ENCODE assay signal across 8 cellular contexts in genomic region chr9:14313378-14313940, GRCh38. TPM values are rescaled to one million over a fixed set of nuclear protein-coding genes. Genes with fewer than 3 reads are reported as not detected.
DNase-seq lines count a peak whose midpoint lies in the region; ATAC-seq, FAIRE-seq and TF ChIP-seq lines count a peak whose summit lies in the region.

No MANE protein-coding gene starts in this region.

- no peak for ATAC-seq in activated CD4-positive, alpha-beta T cell treated with anti-CD3 and anti-CD28 coated beads for 36 hours

- no peaks in the 10 kb centered on the region for H3K36me3 ChIP-seq in H1 (ENCODE audit: control insufficient read depth in 2 of 4, insufficient read depth in 4 of 4, low read length in 3 of 4)
- no peaks in the 10 kb centered on the region for H3K36me3 ChIP-seq in mucosa of stomach (ENCODE audit: control insufficient read depth, insufficient read depth, low read length)

- H3K79me2 ChIP-seq in H1 (ENCODE audit: control insufficient read depth in 1 of 2, insufficient read depth in 2 of 2, low read length in 2 of 2): peaks cover 0 to 42% of the 10 kb centered on the region in 2 experiments; a peak in 3 of 4 replicates

- peak overlapping the region; percentile 38 to 90 (median 70); a peak in 5 of 7 replicates for H3K9ac ChIP-seq in H1 (replicated peaks in 1 of 4; ENCODE audit: extremely low read depth in 1 of 4, low read depth in 3 of 4, low read length in 3 of 4)
- peak overlapping the region; percentile 96 for H3K9ac ChIP-seq in mucosa of stomach (ENCODE audit: low read length)

- CTCF ChIA-PET in activated CD4-positive, alpha-beta T cell treated with anti-CD3 and anti-CD28 coated beads for 36 hours (lab: Charles Lee): no interaction called here
- CTCF ChIA-PET in H1 (lab: Charles Lee; ENCODE audit: partially characterized antibody): interaction anchor here (0.9 to 1.6 kb wide), 2 partner anchors 33 to 39 kb away, joined by 3 to 8 read pairs; no protein-coding TSS in a partner anchor

- no peak overlapping the region for H3K14ac ChIP-seq in H1 (ENCODE audit: insufficient read length)

- no peak for TF ChIP-seq RAD21 in H1 (IDR thresholded peaks at IDR 0.05 in 1 of 2, conservative IDR thresholded peaks at IDR 0.05 in 1 of 2; ENCODE audit: low read depth in 2 of 2, low read length in 2 of 2)

- H2BK12ac ChIP-seq in H1 (ENCODE audit: low read depth, low read length): no peak overlapping the region

- H3K18ac ChIP-seq in H1 (ENCODE audit: extremely low read depth, low read length): peak overlapping the region; percentile 62; the same call in 1 of the 2 replicates

- no peaks in the 10 kb centered on the region for H4K20me1 ChIP-seq in H1 (replicated peaks in 1 of 2; ENCODE audit: control insufficient read depth in 1 of 2, insufficient read depth in 2 of 2, low read length in 2 of 2)

- no peak overlapping the region for H3K56ac ChIP-seq in H1 (replicated peaks; ENCODE audit: insufficient read length, low read depth, low read length)

- FAIRE-seq in H1 (lab: Jason Lieb, UNC): no peak

- H3K4me1 ChIP-seq in H1 (replicated peaks in 1 of 4; ENCODE audit: control insufficient read depth in 3 of 4, insufficient read depth in 4 of 4, low read length in 3 of 4): peaks cover 9 to 13% (median 11%) of the 10 kb centered on the region in 4 experiments; a peak in 5 of 7 replicates
- H3K4me1 ChIP-seq in mucosa of stomach (ENCODE audit: control insufficient read depth, insufficient read depth, low read length): peaks cover 8% of the 10 kb centered on the region

- peak overlapping the region; percentile 96; the same call in 1 of the 2 replicates for H2AFZ ChIP-seq in H1 (ENCODE audit: low read length)

- peak overlapping the region; percentile 7 for H4K5ac ChIP-seq in H1 (ENCODE audit: insufficient read length, low read depth, low read length)

- H3K27me3 Mint-ChIP-seq in activated CD4-positive, alpha-beta T cell treated with anti-CD3 and anti-CD28 coated beads for 36 hours: peaks cover 57% of the 10 kb centered on the region

- no peak overlapping the region for H2AK5ac ChIP-seq in H1 (ENCODE audit: low read depth, low read length)

- no peak overlapping the region for H3K4ac ChIP-seq in H1 (replicated peaks; ENCODE audit: insufficient read length, low read depth, low read length)

- H3K23me2 ChIP-seq in H1 (ENCODE audit: low read depth, low read length): peaks cover 12% of the 10 kb centered on the region

- H2BK20ac ChIP-seq in H1 (ENCODE audit: low read length): no peak overlapping the region

- POLR2A ChIA-PET in activated CD4-positive, alpha-beta T cell treated with anti-CD3 and anti-CD28 coated beads for 36 hours (lab: Charles Lee): no interaction called here
- POLR2A ChIA-PET in H1 (lab: Charles Lee; ENCODE audit: partially characterized antibody): interaction anchor here (1.8 to 2.6 kb wide), 2 partner anchors 32 to 35 kb away, joined by 5 to 20 read pairs; no protein-coding TSS in a partner anchor

- WGBS in H1 (ENCODE audit: extremely low coverage in 1 of 2, insufficient coverage in 1 of 2, insufficient read length in 1 of 2, insufficient replicate concordance in 2 of 2, low coverage in 1 of 2, low lambda C conversion rate in 2 of 2, missing lambda C conversion rate in 1 of 2), 2 experiments: 0% methylated on average over 31 of the region's 33 CpGs; no CpG with 5 or more reads in 1 of the 2 experiments

- peaks cover 18% of the 10 kb centered on the region for H3K4me1 Mint-ChIP-seq in activated CD4-positive, alpha-beta T cell treated with anti-CD3 and anti-CD28 coated beads for 36 hours

- peak overlapping the region; percentile 59 for H3K4me3 Mint-ChIP-seq in activated CD4-positive, alpha-beta T cell treated with anti-CD3 and anti-CD28 coated beads for 36 hours

- DNase-seq in activated CD4-positive, alpha-beta T cell treated with anti-CD3 and anti-CD28 coated beads for 36 hours: peak; percentile 16
- no peak for DNase-seq in activated CD4-positive, alpha-beta T cell treated with anti-CD3 and anti-CD28 coated beads, Interleukin-2, amount 50 U/mL, for 1 hour
- DNase-seq in SW480 (ENCODE audit: low spot score): peak; percentile 23
- peak in 1 of 2 experiments; percentile 66 for DNase-seq in H1 (ENCODE audit: low read depth in 1 of 2, low spot score in 2 of 2)
- no peak for DNase-seq in mucosa of gallbladder (ENCODE audit: low spot score)
- no peak for DNase-seq in A172 (ENCODE audit: low spot score)
- DNase-seq in NK-92 treated with Interleukin-12 subunit alpha and Interleukin-12 subunit beta, amount 100 ng/mL, for 24 hours (lab: John Stamatoyannopoulos, UW): no peak

- no peak overlapping the region for H2BK15ac ChIP-seq in H1 (ENCODE audit: low read length)

- H3K27me3 ChIP-seq in H1 (replicated peaks in 1 of 4; ENCODE audit: control insufficient read depth in 3 of 4, extremely low read depth in 1 of 4, insufficient read depth in 3 of 4, low read length in 3 of 4): peaks cover 0 to 8% (median 0%) of the 10 kb centered on the region in 4 experiments; a peak in 3 of 7 replicates
- no peaks in the 10 kb centered on the region for H3K27me3 ChIP-seq in mucosa of stomach (ENCODE audit: control insufficient read depth, insufficient read depth, low read length)

- intact Hi-C loops in activated CD4-positive, alpha-beta T cell treated with anti-CD3 and anti-CD28 coated beads for 36 hours (cut with DNase I, micrococcal nuclease): loop anchor here in 1 of 2 experiments (2.0 kb wide), 1 partner anchor 35 kb away; no protein-coding TSS in a partner anchor

- TF ChIP-seq POLR2A in H1 (IDR thresholded peaks at IDR 0.05; ENCODE audit: control extremely low read depth in 1 of 2, low read depth in 2 of 2, low read length in 2 of 2): no peak; a peak in 1 of 3 replicates

- H3K79me1 ChIP-seq in H1 (ENCODE audit: low read depth, low read length): no peaks in the 10 kb centered on the region

- H3K4me2 ChIP-seq in H1 (ENCODE audit: insufficient read depth in 1 of 2, low read depth in 2 of 2, low read length in 2 of 2): peak overlapping the region; percentile 83 to 90

- peak overlapping the region; percentile 82 for H4K8ac ChIP-seq in H1 (ENCODE audit: extremely low read depth, insufficient read depth, low read length)

- H3K36me3 Mint-ChIP-seq in activated CD4-positive, alpha-beta T cell treated with anti-CD3 and anti-CD28 coated beads for 36 hours (ENCODE audit: low read depth): no peaks in the 10 kb centered on the region

- TF ChIP-seq EP300 in H1 (IDR thresholded peaks at IDR 0.05; ENCODE audit: borderline replicate concordance in 1 of 2, low read depth in 2 of 2, low read length in 2 of 2): no peak

- H3K27ac ChIP-seq in H1 (ENCODE audit: low read depth, low read length): no peak overlapping the region

- no peak overlapping the region for H3K27ac Mint-ChIP-seq in activated CD4-positive, alpha-beta T cell treated with anti-CD3 and anti-CD28 coated beads for 36 hours

- no peaks in the 10 kb centered on the region for H3K9me3 ChIP-seq in H1 (ENCODE audit: insufficient read depth in 2 of 2, low read depth in 1 of 2, low read length in 1 of 2)
- H3K9me3 ChIP-seq in mucosa of stomach (ENCODE audit: control insufficient read depth, low read length): no peaks in the 10 kb centered on the region

- TF ChIP-seq CTCF in H1 (IDR thresholded peaks at IDR 0.05; ENCODE audit: control extremely low read depth in 1 of 3, insufficient read depth in 1 of 3, low read depth in 1 of 3, low read length in 3 of 3): no peak

- no peak overlapping the region for H2BK120ac ChIP-seq in H1 (replicated peaks; ENCODE audit: low read depth, low read length)

- 0 out of 2 replicates have a peak overlapping the region, but pooled peaks have one; percentile 37 for H2BK5ac ChIP-seq in H1 (ENCODE audit: low read depth, low read length)

- H3K23ac ChIP-seq in H1 (ENCODE audit: insufficient read length): no peak overlapping the region

- no peak overlapping the region for H4K91ac ChIP-seq in H1 (replicated peaks; ENCODE audit: insufficient read length, low read length)

- H3K9me3 Mint-ChIP-seq in activated CD4-positive, alpha-beta T cell treated with anti-CD3 and anti-CD28 coated beads for 36 hours (ENCODE audit: low read depth): no peaks in the 10 kb centered on the region

- H3K4me3 ChIP-seq in H1 (ENCODE audit: extremely low read depth in 1 of 4, insufficient read depth in 2 of 4, low read depth in 3 of 4, low read length in 4 of 4) (peak overlapping the region; percentile 69 to 85 (median 79)), mucosa of stomach (ENCODE audit: low read length) (peak overlapping the region; percentile 90)

TF ChIP-seq in H1, 55 proteins besides CTCF, POLR2A, EP300 and RAD21 (continues in another document):
- TF ChIP-seq RBBP5 (IDR thresholded peaks at IDR 0.05; ENCODE audit: borderline replicate concordance, low read depth, low read length) (peak; percentile 88; the same call in 1 of the 2 replicates), ASH2L (IDR thresholded peaks at IDR 0.05; ENCODE audit: low read length) (peak; percentile 94), USF2 (IDR thresholded peaks at IDR 0.05; ENCODE audit: low read length) (no peak), SUZ12 (IDR thresholded peaks at IDR 0.05; ENCODE audit: low read length) (peak; percentile 40; the same call in 1 of the 2 replicates), TAF1 (IDR thresholded peaks at IDR 0.05; ENCODE audit: low read depth, low read length) (peak; percentile 16; the same call in 1 of the 2 replicates), TCF12 (IDR thresholded peaks at IDR 0.05; ENCODE audit: low read depth, low read length) (no peak), PHF8 (conservative IDR thresholded peaks at IDR 0.05; ENCODE audit: low read depth, low read length) (0 out of 2 replicates have a peak, but pooled peaks have one; percentile 36)

RNA-seq across cellular contexts. Expression of gene NFIB, which starts 0.5 kb away (rescaled TPM):
- not detected for total RNA-seq in activated CD4-positive, alpha-beta T cell treated with anti-CD3 and anti-CD28 coated beads for 36 hours
- total RNA-seq in H1 (2021; fragmentation: NEBNext Ultra II Directional; extraction: Animal tissue kit (Norgen Biotek cat#: 25700)): 11.6 and 13.1 TPM in 2 replicates
- polyA plus RNA-seq in H1 (2011; rRNA removed): 2.1 and 2.6 TPM in 2 replicates
- 2.1 TPM for polyA plus RNA-seq in H1 (2011; cell fraction: cytosol; rRNA removed)
- polyA plus RNA-seq in H1 (2011; cell fraction: nucleus; rRNA removed): 14.2 TPM
- 3.8 to 6.3 TPM (median 4.5 TPM) in 4 replicates for polyA plus RNA-seq in H1 (2012, experiment 1 of 2)
- 0.62 TPM for polyA plus RNA-seq in H1 (2012, experiment 2 of 2)
- 5.5 TPM for polyA plus RNA-seq in H1 (2013, experiment 1 of 2)
- 4.7 TPM for polyA plus RNA-seq in H1 (2013, experiment 2 of 2)
- polyA minus RNA-seq in H1 (2011; rRNA and poly(A)+ RNA removed): 25.7 and 40.9 TPM in 2 replicates
- 4.4 TPM for polyA minus RNA-seq in H1 (2011; cell fraction: cytosol; rRNA and poly(A)+ RNA removed)
- polyA minus RNA-seq in H1 (2011; cell fraction: nucleus; rRNA and poly(A)+ RNA removed): 54.6 TPM
- 116 TPM for total RNA-seq in mucosa of gallbladder
- total RNA-seq in A172 (2014; rRNA removed; shearing (Covaris generic)): 4.7 and 5.6 TPM in 2 replicates

Comparison
In these comparisons a context has a peak if more than half of its experiments do, and no peak if none do; other contexts are left out.
1. DNase-seq: peak in activated CD4-positive, alpha-beta T cell treated with anti-CD3 and anti-CD28 coated beads for 36 hours (single experiment) and SW480 (single experiment); none in activated CD4-positive, alpha-beta T cell treated with anti-CD3 and anti-CD28 coated beads, Interleukin-2, amount 50 U/mL, for 1 hour (single experiment), mucosa of gallbladder (single experiment), A172 (single experiment) and NK-92 treated with Interleukin-12 subunit alpha and Interleukin-12 subunit beta, amount 100 ng/mL, for 24 hours (single experiment).